Comparison of ENCODE assay signal across 1 cellular context in genomic region chr16:77434022-77434364, GRCh38.
TF ChIP-seq lines count a peak whose summit lies in the region.

No MANE protein-coding gene starts in this region.

TF ChIP-seq in endothelial cell of umbilical vein, 7 proteins besides CTCF, POLR2A, EP300 and RAD21:
- TF ChIP-seq POLR2AphosphoS5 (IDR thresholded peaks at IDR 0.05; ENCODE audit: insufficient read depth, low read depth, low read length) (no peak), EZH2 (IDR thresholded peaks at IDR 0.05; ENCODE audit: borderline replicate concordance, low read depth, low read length, severe bottlenecking) (no peak), MYC (IDR thresholded peaks at IDR 0.05; ENCODE audit: low read depth, low read length) (no peak), FOS (IDR thresholded peaks at IDR 0.05; ENCODE audit: borderline replicate concordance, insufficient read depth, low read length) (no peak), GATA2 (IDR thresholded peaks at IDR 0.05; ENCODE audit: insufficient read depth, insufficient read length, low read depth, low read length) (no peak), JUN (IDR thresholded peaks at IDR 0.05; ENCODE audit: borderline replicate concordance, insufficient read depth, insufficient read length, low read depth) (no peak)
- TF ChIP-seq, protein P1, sequence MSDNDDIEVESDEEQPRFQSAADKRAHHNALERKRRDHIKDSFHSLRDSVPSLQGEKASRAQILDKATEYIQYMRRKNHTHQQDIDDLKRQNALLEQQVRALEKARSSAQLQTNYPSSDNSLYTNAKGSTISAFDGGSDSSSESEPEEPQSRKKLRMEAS (IDR thresholded peaks at IDR 0.05; ENCODE audit: insufficient read depth, insufficient read length), result no peak
